ENCODE assay signal across 21 cellular contexts in genomic region chr4:164725066-164725465, GRCh38. TPM values are rescaled to one million over a fixed set of nuclear protein-coding genes. Genes with fewer than 3 reads are reported as not detected.
DNase-seq lines count a peak whose midpoint lies in the region; ATAC-seq, FAIRE-seq and TF ChIP-seq lines count a peak whose summit lies in the region.
"Had no signal": no experiment of that assay in that cellular context is flagged by ENCODE, and none has a peak within 500 bp of the region (broad histone marks: within the 10 kb centered on the region; RNA-seq: fewer than 3 reads in every experiment).

No MANE protein-coding gene starts in this region.

- no peak overlapping the region for H3K9ac ChIP-seq in BLaER1 treated with 17β-estradiol and CSF1 and Interleukin-3, amounts not matched to agents 10 nM and 100 nM

- peaks cover 0 to 7% (median 0%) of the 10 kb centered on the region in 3 donors for H3K36me3 Mint-ChIP-seq in immature natural killer cell
- H3K36me3 Mint-ChIP-seq: CD8-positive, alpha-beta memory T cell had no signal

- H3K36me3 ChIP-seq in BLaER1 treated with 17β-estradiol and CSF1 and Interleukin-3, amounts not matched to agents 10 nM and 100 nM, result no peaks in the 10 kb centered on the region
- H3K36me3 ChIP-seq: MG63 had no signal

- H3K9me3 ChIP-seq in BLaER1 treated with 17β-estradiol and CSF1 and Interleukin-3, amounts not matched to agents 10 nM and 100 nM (replicated peaks in 1 of 11), result no peaks in the 10 kb centered on the region
- H3K9me3 ChIP-seq: MG63 had no signal

- peak overlapping the region; percentile 43 to 74 (median 56) for H3K4me3 Mint-ChIP-seq in immature natural killer cell
- H3K4me3 Mint-ChIP-seq: CD8-positive, alpha-beta memory T cell; IgD-negative memory B cell had no signal

- H3K4me2 ChIP-seq in BLaER1 treated with 17β-estradiol and CSF1 and Interleukin-3, amounts not matched to agents 10 nM and 100 nM, result peak overlapping the region in 10 of 11 experiments; percentile 1 to 33 (median 16); a peak in 7 of 22 replicates

- no peaks in the 10 kb centered on the region for H3K9me3 Mint-ChIP-seq in immature natural killer cell
- H3K9me3 Mint-ChIP-seq: IgD-negative memory B cell had no signal

- H3K4me1 ChIP-seq in BLaER1 treated with 17β-estradiol and CSF1 and Interleukin-3, amounts not matched to agents 10 nM and 100 nM, result peaks cover 0 to 22% (median 16%) of the 10 kb centered on the region in 10 experiments; a peak in 14 of 20 replicates

- H3K27ac Mint-ChIP-seq in immature natural killer cell, result peak overlapping the region in 3 of 6 donors; percentile 22 to 64 (median 47)
- H3K27ac Mint-ChIP-seq: CD8-positive, alpha-beta memory T cell; IgD-negative memory B cell had no signal

- no peaks in the 10 kb centered on the region for H4K20me1 ChIP-seq in BLaER1 treated with 17β-estradiol and CSF1 and Interleukin-3, amounts not matched to agents 10 nM and 100 nM

- peak; percentile 24 for FAIRE-seq in GM18507 (lab: Jason Lieb, UNC)
- FAIRE-seq: D721Med, GM19239 had no signal

- H3K27ac ChIP-seq in BLaER1 treated with 17β-estradiol and CSF1 and Interleukin-3, amounts not matched to agents 10 nM and 100 nM, result no peak overlapping the region
- H3K27ac ChIP-seq: SK-N-MC had no signal

- no peak for TF ChIP-seq CTCF in omental fat pad (IDR thresholded peaks at IDR 0.05)

- DNase-seq in GM18507 (ENCODE audit: extremely low spot score, insufficient read length, low read depth), result no peak
- DNase-seq in immature natural killer cell, result peak; percentile 45 to 47 (median 46)
- DNase-seq in germinal center (ENCODE audit: low spot score), result no peak
- no peak for DNase-seq in omental fat pad (ENCODE audit: low spot score)
- DNase-seq: C1 segment of cervical spinal cord; CD8-positive, alpha-beta memory T cell; GOT3; MG63; NCI-H1092 treated with DMSO at 0.1 percent for 48 hours; NCI-H1694; NCI-H774; SHP77 had no signal

- no peaks in the 10 kb centered on the region for H3K27me3 ChIP-seq in BLaER1 treated with 17β-estradiol and CSF1 and Interleukin-3, amounts not matched to agents 10 nM and 100 nM
- H3K27me3 ChIP-seq: MG63 had no signal

- peaks cover 27 to 29% of the 10 kb centered on the region in 2 donors for H3K4me1 Mint-ChIP-seq in immature natural killer cell
- H3K4me1 Mint-ChIP-seq: IgD-negative memory B cell had no signal

- H3K27me3 Mint-ChIP-seq in immature natural killer cell (ENCODE audit: low read depth in 3 of 3), result peaks cover 0 to 7% (median 3%) of the 10 kb centered on the region in 3 donors
- H3K27me3 Mint-ChIP-seq: IgD-negative memory B cell had no signal

- no peak overlapping the region for H3K4me3 ChIP-seq in BLaER1 treated with 17β-estradiol and CSF1 and Interleukin-3, amounts not matched to agents 10 nM and 100 nM
- H3K4me3 ChIP-seq: MG63, SK-N-MC had no signal

- ATAC-seq in HG03139 (IDR thresholded peaks at IDR 0.05; ENCODE audit: unreplicated experiment) (peak; percentile 62), SK-N-SH treated with all-trans-retinoic acid at 6 μM for 48 hours (no peak), omental fat pad (ENCODE audit: low FRiP score) (no peak)

TF ChIP-seq in SK-N-SH treated with all-trans-retinoic acid at 6 μM for 48 hours, 23 proteins besides CTCF, POLR2A, EP300 and RAD21:
- TF ChIP-seq ARNTL (CRISPR knock-in tag; IDR thresholded peaks at IDR 0.05; ENCODE audit: borderline replicate concordance, low read depth) (no peak), TCF4 (CRISPR knock-in tag; IDR thresholded peaks at IDR 0.05; ENCODE audit: borderline replicate concordance) (no peak), RARB (CRISPR knock-in tag; IDR thresholded peaks at IDR 0.05) (no peak)

RNA-seq across cellular contexts. Expression of gene SMIM31, which starts 28.9 kb away (rescaled TPM):
- polyA plus RNA-seq in immature natural killer cell, result not detected
- total RNA-seq in omental fat pad, result not detected
- total RNA-seq: A673; CD8-positive, alpha-beta memory T cell; RPMI7951 had no signal
- polyA plus RNA-seq: CD8-positive, alpha-beta memory T cell; IgD-negative memory B cell had no signal

Comparison
In these comparisons a context has a peak if more than half of its experiments do, and no peak if none do; other contexts are left out.
1. DNase-seq: peak in immature natural killer cell (3 of 3); none in GM18507 (single experiment), germinal center (single experiment) and omental fat pad (single experiment).